ENCODE assay signal across 24 cellular contexts in genomic region chr4:3640587-3640962, GRCh38.
DNase-seq lines count a peak whose midpoint lies in the region; ATAC-seq and TF ChIP-seq lines count a peak whose summit lies in the region.
"Had no signal": no experiment of that assay in that cellular context is flagged by ENCODE, and none has a peak within 500 bp of the region (broad histone marks: within the 10 kb centered on the region; RNA-seq: fewer than 3 reads in every experiment).

No MANE protein-coding gene starts in this region.

- intact Hi-C loops in Right ventricle myocardium superior (cut with DNase I), result no loop called here
- intact Hi-C loops in right cardiac atrium (cut with DNase I), result no loop called here

- H3K4me3 Mint-ChIP-seq in nephron, result no peak overlapping the region
- H3K4me3 Mint-ChIP-seq: activated CD8-positive, alpha-beta T cell treated with anti-CD3 and anti-CD28 coated beads, Interleukin-2, amount 10 ng/mL, durations not matched to agents 7 days and 5 days; activated naive CD4-positive, alpha-beta T cell treated with anti-CD3 and anti-CD28 coated beads, Interleukin-2, amount 50 U/mL, for 24 hours; CD14-positive monocyte; naive thymus-derived CD4-positive, alpha-beta T cell; stimulated activated naive CD8-positive, alpha-beta T cell treated with anti-CD3 and anti-CD28 coated beads, Interleukin-15, Interleukin-2, amounts not matched to agents 100 ng/mL and 50 ng/mL, for 24 hours; T-helper 2 cell treated with Interferon-gamma antibody and Interleukin-4, amounts not matched to agents 5 μg/mL and 100 μg/mL, for 36 hours had no signal

- peaks cover 3% of the 10 kb centered on the region for H3K9me3 Mint-ChIP-seq in nephron
- H3K9me3 Mint-ChIP-seq: activated naive CD4-positive, alpha-beta T cell treated with anti-CD3 and anti-CD28 coated beads, Interleukin-2, amount 50 U/mL, for 24 hours; stimulated activated naive CD8-positive, alpha-beta T cell treated with anti-CD3 and anti-CD28 coated beads, Interleukin-15, Interleukin-2, amounts not matched to agents 100 ng/mL and 50 ng/mL, for 24 hours; T-helper 2 cell treated with Interferon-gamma antibody and Interleukin-4, amounts not matched to agents 5 μg/mL and 100 μg/mL, for 36 hours had no signal

- TF ChIP-seq CTCF in VCaP (conservative IDR thresholded peaks at IDR 0.05) (no peak), nephron (IDR thresholded peaks at IDR 0.05; ENCODE audit: unreplicated experiment in 3 of 3) (no peak)

- no peaks in the 10 kb centered on the region for H3K36me3 Mint-ChIP-seq in nephron (ENCODE audit: low read depth)
- H3K36me3 Mint-ChIP-seq: activated naive CD4-positive, alpha-beta T cell treated with anti-CD3 and anti-CD28 coated beads, Interleukin-2, amount 50 U/mL, for 24 hours; CD14-positive monocyte; naive thymus-derived CD4-positive, alpha-beta T cell had no signal

- H3K4me1 Mint-ChIP-seq in nephron, result peaks cover 29% of the 10 kb centered on the region
- H3K4me1 Mint-ChIP-seq: activated naive CD4-positive, alpha-beta T cell treated with anti-CD3 and anti-CD28 coated beads, Interleukin-2, amount 50 U/mL, for 24 hours; naive thymus-derived CD4-positive, alpha-beta T cell had no signal

- no peak overlapping the region for H3K4me3 ChIP-seq in right cardiac atrium (ENCODE audit: low read length)
- H3K4me3 ChIP-seq: A549 had no signal

- peak overlapping the region in 2 of 3 experiments; percentile 25 to 31 for H3K27ac Mint-ChIP-seq in nephron
- H3K27ac Mint-ChIP-seq: activated CD8-positive, alpha-beta T cell treated with anti-CD3 and anti-CD28 coated beads, Interleukin-2, amount 10 ng/mL, durations not matched to agents 7 days and 5 days; activated naive CD4-positive, alpha-beta T cell treated with anti-CD3 and anti-CD28 coated beads, Interleukin-2, amount 50 U/mL, for 24 hours; CD14-positive monocyte; naive thymus-derived CD4-positive, alpha-beta T cell; stimulated activated naive CD8-positive, alpha-beta T cell treated with anti-CD3 and anti-CD28 coated beads, Interleukin-15, Interleukin-2, amounts not matched to agents 100 ng/mL and 50 ng/mL, for 24 hours; T-helper 2 cell treated with Interferon-gamma antibody and Interleukin-4, amounts not matched to agents 5 μg/mL and 100 μg/mL, for 36 hours had no signal

- whole genome bisulfite sequencing in right cardiac atrium, result 47% methylated on average over 15 of the region's 15 CpGs

- H3K4me1 ChIP-seq in right cardiac atrium (ENCODE audit: control insufficient read depth, insufficient read depth, low read length), result no peaks in the 10 kb centered on the region

- no peak for ATAC-seq in Right ventricle myocardium superior (ENCODE audit: poor library complexity)
- no peak for ATAC-seq in right cardiac atrium
- ATAC-seq in GM21360 (IDR thresholded peaks at IDR 0.05; ENCODE audit: unreplicated experiment), result no peak
- ATAC-seq in HG03571 (IDR thresholded peaks at IDR 0.05; ENCODE audit: unreplicated experiment), result no peak
- ATAC-seq: A549; activated CD8-positive, alpha-beta T cell treated with anti-CD3 and anti-CD28 coated beads, Interleukin-2, amount 10 ng/mL, durations not matched to agents 7 days and 5 days; naive thymus-derived CD4-positive, alpha-beta T cell had no signal

- peaks cover 21% of the 10 kb centered on the region for H3K27me3 Mint-ChIP-seq in nephron (ENCODE audit: low read depth)
- H3K27me3 Mint-ChIP-seq: stimulated activated naive CD8-positive, alpha-beta T cell treated with anti-CD3 and anti-CD28 coated beads, Interleukin-15, Interleukin-2, amounts not matched to agents 100 ng/mL and 50 ng/mL, for 24 hours had no signal

- peak; percentile 36 for DNase-seq in Right ventricle myocardium superior
- DNase-seq in right cardiac atrium, result no peak
- no peak for DNase-seq in GDM1 (lab: John Stamatoyannopoulos, UW)
- no peak for DNase-seq in HT-29 (ENCODE audit: low spot score)
- DNase-seq: activated CD8-positive, alpha-beta T cell treated with anti-CD3 and anti-CD28 coated beads, Interleukin-2, amount 10 ng/mL, durations not matched to agents 7 days and 5 days; activated T-cell treated with anti-CD3 and anti-CD28 coated beads, Interleukin-2, amount 50 U/mL, for 48 hours; cortex of kidney; DMS153; hippocampal formation; islet precursor cell; mammary epithelial cell; naive thymus-derived CD4-positive, alpha-beta T cell; NCI-H1436 treated with DMSO at 0.1 percent for 48 hours; NCI-H748 treated with DMSO at 0.1 percent for 48 hours; trophoblast cell had no signal

- no peaks in the 10 kb centered on the region for H3K27me3 ChIP-seq in right cardiac atrium (ENCODE audit: control insufficient read depth, insufficient read depth)

- no peak overlapping the region for H3K27ac ChIP-seq in right cardiac atrium (ENCODE audit: low read length)
- peak overlapping the region; percentile 49; the same call in 1 of the 2 replicates for H3K27ac ChIP-seq in VCaP
- H3K27ac ChIP-seq: A549 had no signal

- H3K9me3 ChIP-seq in right cardiac atrium (ENCODE audit: control insufficient read depth, low read length), result no peaks in the 10 kb centered on the region
- H3K9me3 ChIP-seq: A549 had no signal
